In the genomic region with DNA sequence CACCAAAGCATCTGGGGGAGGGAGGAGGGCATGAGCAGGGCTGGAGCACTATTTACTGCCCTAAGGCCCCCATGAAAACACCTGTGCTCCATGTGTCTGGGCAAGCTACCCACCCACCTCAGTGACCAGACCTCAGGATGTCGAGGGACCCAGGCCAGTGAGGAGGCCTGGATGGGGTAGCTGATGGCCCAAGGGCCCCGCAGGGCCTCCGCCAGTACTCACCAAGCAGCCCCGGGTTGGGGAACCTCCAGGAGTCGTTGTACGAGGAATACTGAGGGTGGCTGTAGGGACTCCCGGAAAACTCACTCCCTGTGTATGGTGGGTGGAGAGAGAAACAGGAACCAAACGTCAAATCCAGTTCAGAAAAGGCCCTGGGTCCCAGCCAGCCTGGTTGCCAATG, we compare ENCODE assay signal across 17 cellular contexts.
"Had no signal": no experiment of that assay in that cellular context is flagged by ENCODE, and none has a peak within 500 bp of the region (broad histone marks: within the 10 kb centered on the region; RNA-seq: fewer than 3 reads in every experiment).

No MANE protein-coding gene starts in this region.

- DNase-seq: KBM-7, MV-4-11, NCI-H1048, NCI-H1436, NCI-H187, NCI-H2029, NCI-H2081 treated with DMSO at 0.1 percent for 48 hours, NCI-H2171, NCI-H226, NCI-H446, NCI-H510A, NCI-H524 treated with DMSO at 0.1 percent for 48 hours, NCI-H69, NCI-H774, RPMI8226, SHP77, SK-N-SH had no signal

- H3K9me3 ChIP-seq: SK-N-SH had no signal
